22 cellular contexts compared by ENCODE assay signal in genomic region chr13:49602005-49602404, GRCh38. TPM values are rescaled to one million over a fixed set of nuclear protein-coding genes. Genes with fewer than 3 reads are reported as not detected.
"Had no signal": no experiment of that assay in that cellular context is flagged by ENCODE, and none has a peak within 500 bp of the region (broad histone marks: within the 10 kb centered on the region; RNA-seq: fewer than 3 reads in every experiment).

No MANE protein-coding gene starts in this region.

- FAIRE-seq: bronchial epithelial cell, kidney had no signal

- ATAC-seq: left lung; natural killer cell; psoas muscle; stimulated activated naive CD8-positive, alpha-beta T cell treated with anti-CD3 and anti-CD28 coated beads, Interleukin-15, Interleukin-2, amounts not matched to agents 100 U/mL and 50 U/mL, for 24 hours; T-helper 17 cell had no signal

- H3K36me3 ChIP-seq: colonic mucosa, left lung, neutrophil, ovary, right atrium auricular region, upper lobe of left lung had no signal

- H3K27ac Mint-ChIP-seq: activated naive CD8-positive, alpha-beta T cell treated with anti-CD3 and anti-CD28 coated beads, Interleukin-2, amount 10 ng/mL, durations not matched to agents 7 days and 5 days; natural killer cell; T-helper 17 cell had no signal

- H3K27me3 ChIP-seq: colonic mucosa, left lung, neutrophil, ovary, right atrium auricular region, upper lobe of left lung had no signal

- H3K27me3 Mint-ChIP-seq: T-helper 17 cell had no signal

- H3K9me3 ChIP-seq: colonic mucosa, left lung, neutrophil, ovary, psoas muscle, right atrium auricular region, upper lobe of left lung had no signal

- H3K9me3 Mint-ChIP-seq: activated naive CD8-positive, alpha-beta T cell treated with anti-CD3 and anti-CD28 coated beads, Interleukin-2, amount 10 ng/mL, durations not matched to agents 7 days and 5 days; natural killer cell had no signal

- H3K27ac ChIP-seq: colonic mucosa, left lung, neutrophil, ovary, psoas muscle, right atrium auricular region, upper lobe of left lung had no signal

- H3K4me3 Mint-ChIP-seq: activated naive CD8-positive, alpha-beta T cell treated with anti-CD3 and anti-CD28 coated beads, Interleukin-2, amount 10 ng/mL, durations not matched to agents 7 days and 5 days; natural killer cell; T-helper 17 cell had no signal

- H3K4me1 ChIP-seq: colonic mucosa, psoas muscle, right atrium auricular region had no signal

- DNase-seq: activated CD4-positive, alpha-beta T cell treated with anti-CD3 and anti-CD28 coated beads for 4 hours; activated CD4-positive, alpha-beta T cell treated with anti-CD3 and anti-CD28 coated beads, Interleukin-2, amount 50 U/mL, for 48 hours; activated CD4-positive, CD25-positive, alpha-beta regulatory T cell; activated naive CD4-positive, alpha-beta T cell treated with Interleukin-2 at 50 U/mL for 16 hours; activated naive CD8-positive, alpha-beta T cell treated with anti-CD3 and anti-CD28 coated beads, Interleukin-2, amount 10 ng/mL, durations not matched to agents 7 days and 5 days; activated T-cell treated with anti-CD3 and anti-CD28 coated beads, Interleukin-2, amount 50 U/mL, for 48 hours; amniotic stem cell; colonic mucosa; kidney; left lung; natural killer cell; ovary; psoas muscle; stimulated activated CD4-positive, alpha-beta T cell treated with anti-CD3 and anti-CD28 coated beads, Interleukin-4, amount 100 ng/mL, for 24 hours; stimulated activated naive CD8-positive, alpha-beta T cell treated with anti-CD3 and anti-CD28 coated beads, Interleukin-15, Interleukin-2, amounts not matched to agents 100 U/mL and 50 U/mL, for 24 hours; T-helper 17 cell; upper lobe of left lung had no signal

- H3K4me3 ChIP-seq: colonic mucosa, left lung, lung, ovary, psoas muscle, right atrium auricular region, upper lobe of left lung had no signal

RNA-seq across cellular contexts. Expression of gene ARL11, which starts 26.3 kb away (rescaled TPM):
- total RNA-seq: bronchial epithelial cell, fibroblast of villous mesenchyme had no signal
